22 cellular contexts compared by ENCODE assay signal in the genomic region with DNA sequence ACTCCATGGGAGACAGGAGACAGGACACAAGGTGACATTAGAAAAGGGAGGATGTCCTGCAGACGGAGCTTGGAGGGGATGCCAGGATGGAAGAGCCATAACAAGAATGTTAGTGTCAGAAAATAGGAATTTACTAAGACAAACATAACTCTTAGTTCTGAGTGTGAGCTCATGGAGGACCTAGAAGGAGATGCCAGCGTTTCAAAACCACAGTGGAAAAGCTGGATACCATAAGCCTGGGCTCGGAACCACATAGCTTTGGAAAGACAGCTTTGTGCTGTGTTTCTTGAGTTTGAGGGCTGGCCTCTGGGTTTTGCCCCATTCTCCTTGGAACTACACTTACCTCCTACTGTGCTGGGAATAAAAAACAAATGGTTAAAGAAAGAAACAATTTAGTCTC.
DNase-seq lines count a peak whose midpoint lies in the region; TF ChIP-seq lines count a peak whose summit lies in the region.
"Had no signal": no experiment of that assay in that cellular context is flagged by ENCODE, and none has a peak within 500 bp of the region (broad histone marks: within the 10 kb centered on the region; RNA-seq: fewer than 3 reads in every experiment).

No MANE protein-coding gene starts in this region.

- H3K27me3 ChIP-seq in SJSA1 (replicated peaks) (no peaks in the 10 kb centered on the region), esophagus muscularis mucosa (no peaks in the 10 kb centered on the region), MM.1S (replicated peaks; ENCODE audit: insufficient read depth, low read length) (no peaks in the 10 kb centered on the region)
- H3K27me3 ChIP-seq: Peyer's patch had no signal

- H3K4me2 ChIP-seq in MM.1S (ENCODE audit: low read depth, low read length), result no peak overlapping the region

- in situ Hi-C loops in ACHN (cut with HindIII; ENCODE audit: low pct_ligation_motif_present, low pct_unique_long_range_greater_than_20kb, low sequenced_read_pairs), result no loop called here

- peaks cover 27% of the 10 kb centered on the region for H3K4me1 Mint-ChIP-seq in osteocyte (ENCODE audit: unreplicated experiment)
- H3K4me1 Mint-ChIP-seq: IgD-negative memory B cell had no signal

- H4K20me1 ChIP-seq in MM.1S (ENCODE audit: insufficient read depth, low read length), result no peaks in the 10 kb centered on the region

- H3K9me3 Mint-ChIP-seq in osteocyte (ENCODE audit: unreplicated experiment), result no peaks in the 10 kb centered on the region

- no peak for TF ChIP-seq EP300 in esophagus muscularis mucosa (IDR thresholded peaks at IDR 0.05)

- H3K4me1 ChIP-seq in SJSA1 (replicated peaks) (peaks cover 27% of the 10 kb centered on the region), esophagus muscularis mucosa (peaks cover 0 to 37% (median 26%) of the 10 kb centered on the region in 4 donors), MM.1S (ENCODE audit: low read length) (no peaks in the 10 kb centered on the region)
- H3K4me1 ChIP-seq: Peyer's patch had no signal

- H3K9me3 ChIP-seq in SJSA1 (replicated peaks) (no peaks in the 10 kb centered on the region), esophagus muscularis mucosa (no peaks in the 10 kb centered on the region), MM.1S (replicated peaks; ENCODE audit: insufficient read depth, low read length) (no peaks in the 10 kb centered on the region)
- H3K9me3 ChIP-seq: Peyer's patch had no signal

- H3K4me3 Mint-ChIP-seq in osteocyte (ENCODE audit: unreplicated experiment), result no peak overlapping the region
- H3K4me3 Mint-ChIP-seq: IgD-negative memory B cell, naive B cell had no signal

- no peaks in the 10 kb centered on the region for H3K36me3 Mint-ChIP-seq in osteocyte (ENCODE audit: unreplicated experiment)

- no peak overlapping the region for H2AFZ ChIP-seq in MM.1S (ENCODE audit: low read length)

- no peaks in the 10 kb centered on the region for H3K9me2 ChIP-seq in MM.1S (replicated peaks; ENCODE audit: insufficient read depth, low read length)

- no peaks in the 10 kb centered on the region for H3F3A ChIP-seq in MM.1S (ENCODE audit: insufficient read depth, low read length)

- no peak overlapping the region for H3K4me3 ChIP-seq in SJSA1
- no peak overlapping the region for H3K4me3 ChIP-seq in esophagus muscularis mucosa
- no peak overlapping the region for H3K4me3 ChIP-seq in MM.1S (ENCODE audit: low read length)
- H3K4me3 ChIP-seq: Peyer's patch had no signal

- H3K27ac ChIP-seq in SJSA1 (no peak overlapping the region), esophagus muscularis mucosa (replicated peaks in 1 of 4) (peak overlapping the region in 1 of 4 donors; percentile 5), MM.1S (ENCODE audit: low read length) (no peak overlapping the region)
- H3K27ac ChIP-seq: Peyer's patch, WERI-Rb-1 had no signal

- H3K27ac Mint-ChIP-seq in osteocyte (ENCODE audit: unreplicated experiment), result peak overlapping the region; percentile 42
- H3K27ac Mint-ChIP-seq: IgD-negative memory B cell had no signal

- TF ChIP-seq CTCF in esophagus muscularis mucosa (IDR thresholded peaks at IDR 0.05) (no peak), osteocyte (IDR thresholded peaks at IDR 0.05) (no peak), MM.1S (IDR thresholded peaks at IDR 0.05; ENCODE audit: low read length) (no peak)

- no peak overlapping the region for H3K9ac ChIP-seq in MM.1S (ENCODE audit: low read length)

- H3K79me2 ChIP-seq in MM.1S (ENCODE audit: low read length), result no peaks in the 10 kb centered on the region

- 75% methylated on average over 3 of the region's 3 CpGs for WGBS in esophagus muscularis mucosa

- H3K36me3 ChIP-seq in SJSA1 (no peaks in the 10 kb centered on the region), esophagus muscularis mucosa (no peaks in the 10 kb centered on the region), MM.1S (replicated peaks; ENCODE audit: insufficient read depth, low read length) (no peaks in the 10 kb centered on the region)
- H3K36me3 ChIP-seq: Peyer's patch, WERI-Rb-1 had no signal

- intact Hi-C loops in esophagus muscularis mucosa (cut with DNase I), result no loop called here

- H3K27me3 Mint-ChIP-seq in osteocyte (ENCODE audit: unreplicated experiment), result no peaks in the 10 kb centered on the region
- H3K27me3 Mint-ChIP-seq: IgD-negative memory B cell, naive B cell had no signal

- no peak for TF ChIP-seq POLR2A in esophagus muscularis mucosa (IDR thresholded peaks at IDR 0.05; ENCODE audit: low read depth)

- DNase-seq in EL (peak; percentile 68), SJSA1 (ENCODE audit: low read depth in 1 of 2, low spot score in 2 of 2) (peak; percentile 42 to 47), esophagus muscularis mucosa (ENCODE audit: extremely low spot score) (peak; percentile 37), osteocyte (ENCODE audit: extremely low spot score, unreplicated experiment) (no peak), ACHN (no peak), MM.1S (no peak)
- no peak for DNase-seq in activated CD8-positive, alpha-beta memory T cell treated with anti-CD3 and anti-CD28 coated beads for 24 hours
- DNase-seq: activated CD4-positive, alpha-beta T cell treated with anti-CD3 and anti-CD28 coated beads, Interleukin-2, amount 50 U/mL, for 4 hours; activated gamma-delta T cell treated with Interleukin-2 at 50 U/mL for 16 hours; AML-193; central memory CD4-positive, alpha-beta T cell; COR-L47; erythroblast; left cardiac atrium; MV-4-11; naive B cell; NCI-H187 treated with DMSO at 0.1 percent for 48 hours; NCI-H446 treated with DMSO at 0.1 percent for 48 hours; Peyer's patch; stimulated activated naive CD4-positive, alpha-beta T cell; WERI-Rb-1 had no signal

Comparison
In these comparisons a context has a peak if more than half of its experiments do, and no peak if none do; other contexts are left out.
1. DNase-seq: peak in EL (single experiment), SJSA1 (2 of 2) and esophagus muscularis mucosa (single experiment); none in osteocyte (single experiment), activated CD8-positive, alpha-beta memory T cell treated with anti-CD3 and anti-CD28 coated beads for 24 hours (single experiment), ACHN (single experiment) and MM.1S (single experiment).